ENCODE assay signal across 8 cellular contexts in genomic region chr12:49776413-49776812, GRCh38. TPM values are rescaled to one million over a fixed set of nuclear protein-coding genes. Genes with fewer than 3 reads are reported as not detected.
DNase-seq lines count a peak whose midpoint lies in the region; ATAC-seq, FAIRE-seq and TF ChIP-seq lines count a peak whose summit lies in the region.

No MANE protein-coding gene starts in this region.

- intact Hi-C loops in K562 (cut with micrococcal nuclease) = loop anchor here (1.0 to 5.0 kb wide), 5 partner anchors 63 to 294 kb away; partner anchors contain the start of gene ASIC1
- intact Hi-C loops in spleen (cut with DNase I; ENCODE audit: low total_unique reads) = loop anchor here (5.0 to 10.0 kb wide), 2 partner anchors 66 to 278 kb away; partner anchors contain the start of genes ASIC1 and BCDIN3D

- no peaks in the 10 kb centered on the region for H3K27me3 ChIP-seq in K562 (ENCODE audit: control insufficient read depth in 2 of 2, insufficient read depth in 2 of 2, low read length in 2 of 2)
- H3K27me3 ChIP-seq in spleen (replicated peaks in 1 of 7) = peaks cover 0 to 48% (median 10%) of the 10 kb centered on the region in 7 donors

- WGBS in K562 (ENCODE audit: insufficient coverage, low coverage, missing lambda C conversion rate) = 13% methylated on average over 7 of the region's 7 CpGs
- WGBS in spleen, 5 donors = 14 to 25% (median 18%) methylated on average over 7 of the region's 7 CpGs

- peaks cover 0 to 6% of the 10 kb centered on the region in 2 experiments; a peak in 2 of 5 replicates for H3K4me1 ChIP-seq in K562 (replicated peaks in 1 of 2; ENCODE audit: control insufficient read depth in 2 of 2, insufficient read depth in 2 of 2, low read length in 2 of 2)
- peaks cover 0 to 22% (median 13%) of the 10 kb centered on the region in 6 donors for H3K4me1 ChIP-seq in spleen

- CTCF ChIA-PET in K562 (lab: Yijun Ruan, JAX; ENCODE audit: low intra/inter-chr PET ratio) = interaction anchor here (1.3 to 5.8 kb wide), 3 partner anchors 62 to 294 kb away, joined by 3 to 63 read pairs (median 11); no protein-coding TSS in a partner anchor

- no peaks in the 10 kb centered on the region for H4K20me1 ChIP-seq in K562 (replicated peaks; ENCODE audit: control insufficient read depth, insufficient read depth, low read length)

- POLR2A ChIA-PET in K562 (lab: Yijun Ruan, JAX) = no interaction called here

- no peak for TF ChIP-seq POLR2A in K562 (conservative IDR thresholded peaks at IDR 0.05)
- TF ChIP-seq POLR2A in spleen (IDR thresholded peaks at IDR 0.05) = no peak

- no peak overlapping the region for H3K9ac ChIP-seq in K562 (ENCODE audit: insufficient read depth in 1 of 2, low read depth in 2 of 2, low read length in 2 of 2)

- TF ChIP-seq CTCF in GM13977 (IDR thresholded peaks at IDR 0.05; ENCODE audit: extremely low read depth, insufficient read depth, missing control alignments) (peak; percentile 83), K562 (IDR thresholded peaks at IDR 0.05 in 2 of 3, conservative IDR thresholded peaks at IDR 0.05 in 1 of 3; ENCODE audit: insufficient read depth in 2 of 3, low read depth in 1 of 3, low read length in 3 of 3) (peak; percentile 85 to 93 (median 92)), spleen (IDR thresholded peaks at IDR 0.05 in 8 of 11, conservative IDR thresholded peaks at IDR 0.05 in 3 of 11) (peak; percentile 49 to 87 (median 73))

- FAIRE-seq in K562 (lab: Jason Lieb, UNC) = peak; percentile 95

- 0 out of 2 replicates have a peak overlapping the region, but pooled peaks have one; percentile 21 for H3K4me2 ChIP-seq in K562 (ENCODE audit: insufficient read depth, low read length)

- DNase-seq in AG08395 (ENCODE audit: low spot score) (peak; percentile 89), GM13977 (ENCODE audit: low spot score) (peak; percentile 79), NCI-H128 (lab: John Stamatoyannopoulos, UW; ENCODE audit: unreplicated experiment) (peak; percentile 56), T-helper 2 cell (peak in 4 of 5 experiments; percentile 11 to 76 (median 27)), K562 (ENCODE audit: extremely low read depth in 1 of 4, low spot score in 3 of 4) (peak; percentile 70 to 78 (median 72)), iPS-NIHi11 (ENCODE audit: low spot score) (peak; percentile 84), spleen (peak; percentile 83)

- no peak overlapping the region for H3K4me3 ChIP-seq in K562
- H3K4me3 ChIP-seq in spleen = peak overlapping the region in 1 of 8 donors; percentile 4

- H3K9me1 ChIP-seq in K562 (ENCODE audit: control insufficient read depth, insufficient read depth, low read length) = no peaks in the 10 kb centered on the region

- no peaks in the 10 kb centered on the region for H3K79me2 ChIP-seq in K562 (ENCODE audit: control insufficient read depth, insufficient read depth, low read length)

- H3K9me3 ChIP-seq in K562 (replicated peaks; ENCODE audit: control insufficient read depth, insufficient read depth, low read depth, low read length) (no peaks in the 10 kb centered on the region), spleen (peaks cover 0 to 3% (median 0%) of the 10 kb centered on the region in 8 donors)

- BruUV-seq in K562 (replicated peaks; lab: Mats Ljungman, UMichigan) = no TSS peak

- no peaks in the 10 kb centered on the region for H3K36me3 ChIP-seq in K562 (ENCODE audit: control insufficient read depth, insufficient read depth, low read length)
- H3K36me3 ChIP-seq in spleen = no peaks in the 10 kb centered on the region

- peak overlapping the region; percentile 67; the same call in 1 of the 2 replicates for H2AFZ ChIP-seq in K562 (ENCODE audit: low read depth, low read length)

- peak; percentile 93 to 95 for TF ChIP-seq RAD21 in K562 (CRISPR knock-in tag; conservative IDR thresholded peaks at IDR 0.05 in 1 of 2, IDR thresholded peaks at IDR 0.05 in 1 of 2)

- TF ChIP-seq EP300 in K562 (IDR thresholded peaks at IDR 0.05; ENCODE audit: low read length) = no peak

- ATAC-seq in K562 (peak; percentile 93), HG03521 (IDR thresholded peaks at IDR 0.05; ENCODE audit: unreplicated experiment) (no peak)

- in situ Hi-C loops in GM13977 (cut with MboI; ENCODE audit: low pct_unique_long_range_greater_than_20kb, low sequenced_read_pairs, unreplicated experiment) = loop anchor here (5.0 kb wide), 1 partner anchor 56 kb away; no protein-coding TSS in a partner anchor
- in situ Hi-C loops in K562 (cut with MboI) = loop anchor here (5.0 kb wide), 2 partner anchors 61 to 281 kb away; partner anchors contain the start of gene ASIC1

- H3K27ac ChIP-seq in K562 (ENCODE audit: extremely low read depth, low read depth, low read length) (no peak overlapping the region; the same call in 2 of the 3 replicates), spleen (no peak overlapping the region)

TF ChIP-seq in K562, 482 proteins besides CTCF, POLR2A, EP300 and RAD21 (continues in another document):
- no peak for TF ChIP-seq KAT7 (CRISPR knock-in tag; IDR thresholded peaks at IDR 0.05; ENCODE audit: borderline replicate concordance)
- TF ChIP-seq, protein P1, sequence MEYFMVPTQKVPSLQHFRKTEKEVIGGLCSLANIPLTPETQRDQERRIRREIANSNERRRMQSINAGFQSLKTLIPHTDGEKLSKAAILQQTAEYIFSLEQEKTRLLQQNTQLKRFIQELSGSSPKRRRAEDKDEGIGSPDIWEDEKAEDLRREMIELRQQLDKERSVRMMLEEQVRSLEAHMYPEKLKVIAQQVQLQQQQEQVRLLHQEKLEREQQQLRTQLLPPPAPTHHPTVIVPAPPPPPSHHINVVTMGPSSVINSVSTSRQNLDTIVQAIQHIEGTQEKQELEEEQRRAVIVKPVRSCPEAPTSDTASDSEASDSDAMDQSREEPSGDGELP (CRISPR knock-in tag; IDR thresholded peaks at IDR 0.05; ENCODE audit: borderline replicate concordance) = peak; percentile 68; the same call in 1 of the 2 replicates
- TF ChIP-seq HDAC1 (IDR thresholded peaks at IDR 0.05) = no peak
- peak; percentile 44; a peak in 2 of 4 replicates for TF ChIP-seq TRIM24 (IDR thresholded peaks at IDR 0.05)
- peak; percentile 33; the same call in 1 of the 2 replicates for TF ChIP-seq RBFOX2 (IDR thresholded peaks at IDR 0.05; ENCODE audit: low read depth, low read length)
- 0 out of 4 replicates have a peak, but pooled peaks of 1 of the 2 experiments have one; percentile 21 for TF ChIP-seq CSDE1 (IDR thresholded peaks at IDR 0.05)
- peak; percentile 32; the same call in 1 of the 2 replicates for TF ChIP-seq MYC (IDR thresholded peaks at IDR 0.05; ENCODE audit: low read depth, low read length)
- TF ChIP-seq MYC (CRISPR knock-in tag; IDR thresholded peaks at IDR 0.05; ENCODE audit: borderline replicate concordance, low read depth) = no peak
- TF ChIP-seq POU5F1 (IDR thresholded peaks at IDR 0.05; ENCODE audit: borderline replicate concordance, low read depth, low read length, partially characterized antibody) = no peak
- peak; percentile 38; the same call in 1 of the 2 replicates for TF ChIP-seq ARID1B (IDR thresholded peaks at IDR 0.05)

RNA-seq across cellular contexts. Expression of gene TMBIM6, which starts 35.1 kb away (rescaled TPM):
- total RNA-seq in K562 (2011; cell fraction: chromatin; rRNA removed; ENCODE audit: low replicate concordance) = 401 and 445 TPM in 2 replicates
- 407 and 460 TPM in 2 replicates for total RNA-seq in K562 (2011; cell fraction: nucleolus; rRNA removed)
- total RNA-seq in K562 (2011; cell fraction: nucleoplasm; rRNA removed) = 608 and 797 TPM in 2 replicates
- 147 and 188 TPM in 2 replicates for total RNA-seq in K562 (2014; rRNA removed)
- 268 and 290 TPM in 2 replicates for total RNA-seq in K562 (2014; rRNA removed; fragmentation: Illumina TruSeq; extraction: Trizol)
- total RNA-seq in K562 (2015; rRNA removed; fragmentation: Illumina TruSeq; extraction: Trizol) = 247 and 254 TPM in 2 replicates
- total RNA-seq in K562 (2021) = 322 and 355 TPM in 2 replicates
- 357 and 403 TPM in 2 replicates for polyA plus RNA-seq in K562 (2011; rRNA removed)
- 276 and 434 TPM in 2 replicates for polyA plus RNA-seq in K562 (2011; cell fraction: cytosol; rRNA removed)
- polyA plus RNA-seq in K562 (2011; cell fraction: nucleus; rRNA removed) = 186 and 273 TPM in 2 replicates
- 452 and 476 TPM in 2 replicates for polyA plus RNA-seq in K562 (2012)
- polyA plus RNA-seq in K562 (2014; fragmentation: Illumina TruSeq; extraction: Trizol) = 325 and 352 TPM in 2 replicates
- 1,000 to 10,000 TPM; 1,205 to 1,288 TPM for polyA plus RNA-seq in K562 (2014; fragmentation: Nextera tagmentation; extraction: Ambion mirVana)
- 197 and 209 TPM in 2 replicates for polyA plus RNA-seq in K562 (2014; rRNA removed)
- polyA minus RNA-seq in K562 (2011; rRNA and poly(A)+ RNA removed) = 220 and 237 TPM in 2 replicates
- polyA minus RNA-seq in K562 (2011; cell fraction: cytosol; rRNA and poly(A)+ RNA removed) = 91.4 and 130 TPM in 2 replicates
- polyA minus RNA-seq in K562 (2011; cell fraction: nucleus; rRNA and poly(A)+ RNA removed) = 50.4 and 88.6 TPM in 2 replicates
- 100 to 1,000 TPM; 338 to 437 (median 396) TPM for total RNA-seq in spleen
- polyA plus RNA-seq in spleen = 100 to 1,000 TPM; 100 to 130 (median 106) TPM

RNA-seq across cellular contexts. Expression of gene NCKAP5L, which starts 51.8 kb away (rescaled TPM):
- 15.1 and 38.6 TPM in 2 replicates for total RNA-seq in K562 (2011; cell fraction: chromatin; rRNA removed; ENCODE audit: low replicate concordance)
- 21.6 and 25.2 TPM in 2 replicates for total RNA-seq in K562 (2011; cell fraction: nucleolus; rRNA removed)
- 21.0 and 24.7 TPM in 2 replicates for total RNA-seq in K562 (2011; cell fraction: nucleoplasm; rRNA removed)
- total RNA-seq in K562 (2014; rRNA removed) (7.3 and 9.4 TPM in 2 replicates), K562 (2014; rRNA removed; fragmentation: Illumina TruSeq; extraction: Trizol) (1.4 and 2.1 TPM in 2 replicates), K562 (2015; rRNA removed; fragmentation: Illumina TruSeq; extraction: Trizol) (4.7 and 4.9 TPM in 2 replicates), K562 (2021) (13.4 and 14.4 TPM in 2 replicates), spleen (10 to 100 TPM; 19.9 to 29.4 (median 23.6) TPM)
- polyA plus RNA-seq in K562 (2011; rRNA removed) (1.7 and 3.6 TPM in 2 replicates), K562 (2014; fragmentation: Illumina TruSeq; extraction: Trizol) (3.7 and 7.7 TPM in 2 replicates), K562 (2014; fragmentation: Nextera tagmentation; extraction: Ambion mirVana) (under 1 TPM; 0.01 to 0.04 TPM), K562 (2014; rRNA removed) (4.8 and 6.3 TPM in 2 replicates), spleen (10 to 100 TPM in 1 of 3 donors, 1 to 10 TPM in 2; 3.6 to 15.3 (median 7.0) TPM)
- polyA plus RNA-seq in K562 (2011; cell fraction: cytosol; rRNA removed) = 2.0 and 3.8 TPM in 2 replicates
- 7.3 and 13.2 TPM in 2 replicates for polyA plus RNA-seq in K562 (2011; cell fraction: nucleus; rRNA removed)
- 6.2 and 8.4 TPM in 2 replicates for polyA plus RNA-seq in K562 (2012)
- polyA minus RNA-seq in K562 (2011; rRNA and poly(A)+ RNA removed) = 5.1 and 5.7 TPM in 2 replicates
- 5.6 and 7.4 TPM in 2 replicates for polyA minus RNA-seq in K562 (2011; cell fraction: cytosol; rRNA and poly(A)+ RNA removed)
- polyA minus RNA-seq in K562 (2011; cell fraction: nucleus; rRNA and poly(A)+ RNA removed) = 8.1 and 10.1 TPM in 2 replicates

Comparison
In these comparisons a context has a peak if more than half of its experiments do, and no peak if none do; other contexts are left out.
1. DNase-seq: peak in every context shown above with its lines; median percentile 89 in AG08395; 84 in iPS-NIHi11; 83 in spleen; 79 in GM13977; 72 in K562; 56 in NCI-H128; 27 in T-helper 2 cell.